10 cellular contexts compared by ENCODE assay signal in the genomic region with DNA sequence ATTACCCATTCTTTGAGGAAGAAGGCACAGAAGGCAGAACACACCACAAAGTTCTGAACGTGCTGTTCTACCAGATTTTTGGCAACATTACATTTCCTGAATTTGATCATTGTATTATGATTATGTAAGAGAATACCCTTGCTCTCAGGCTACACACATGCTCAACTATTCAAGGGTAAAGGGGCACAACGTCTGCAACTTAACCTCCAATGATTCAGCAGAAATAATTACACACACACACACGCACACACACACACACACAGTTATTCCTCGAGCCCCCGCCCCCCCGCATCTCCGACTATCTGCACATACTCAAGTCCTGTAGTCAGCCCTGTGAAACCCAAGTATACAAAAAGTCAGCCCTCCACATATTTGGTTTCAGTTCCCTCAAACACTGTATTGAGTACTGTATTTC. TPM values are rescaled to one million over a fixed set of nuclear protein-coding genes. Genes with fewer than 3 reads are reported as not detected.
DNase-seq lines count a peak whose midpoint lies in the region; ATAC-seq and TF ChIP-seq lines count a peak whose summit lies in the region.
"Had no signal": no experiment of that assay in that cellular context is flagged by ENCODE, and none has a peak within 500 bp of the region (broad histone marks: within the 10 kb centered on the region; RNA-seq: fewer than 3 reads in every experiment).

No MANE protein-coding gene starts in this region.

- no peaks in the 10 kb centered on the region for H3K9me3 ChIP-seq in GM23248 (ENCODE audit: low read depth)
- H3K9me3 ChIP-seq in T-helper 17 cell (ENCODE audit: control insufficient read depth, low read length, poor library complexity, severe bottlenecking) = no peaks in the 10 kb centered on the region

- no peaks in the 10 kb centered on the region for H3K27me3 Mint-ChIP-seq in T-helper 17 cell

- in situ Hi-C loops in GM23248 (cut with MboI) = no loop called here

- TF ChIP-seq CTCF in fibroblast of the aortic adventitia (IDR thresholded peaks at IDR 0.05; ENCODE audit: insufficient read depth, low read length) = no peak

- peaks cover 43% of the 10 kb centered on the region for H3K36me3 ChIP-seq in GM23248 (ENCODE audit: low read depth)

- no peak overlapping the region for H3K4me2 ChIP-seq in GM23248 (ENCODE audit: unreplicated experiment)

- DNase-seq in GM23248 (peak; percentile 47), T-helper 17 cell (no peak), fibroblast of the aortic adventitia (ENCODE audit: low read depth) (peak; percentile 15), pulmonary artery endothelial cell (ENCODE audit: low read depth, low spot score) (peak; percentile 85), SKM-1 (lab: John Stamatoyannopoulos, UW; ENCODE audit: unreplicated experiment) (no peak), occipital lobe (lab: John Stamatoyannopoulos, UW) (no peak), NK-92 (lab: John Stamatoyannopoulos, UW; ENCODE audit: unreplicated experiment) (no peak)
- DNase-seq: NCI-H1694 treated with DMSO at 0.1 percent for 48 hours, PC-3 had no signal

- H3K9ac ChIP-seq in GM23248 = no peak overlapping the region

- ATAC-seq in T-helper 17 cell (no peak), GM18867 (IDR thresholded peaks at IDR 0.05; ENCODE audit: unreplicated experiment) (no peak)
- ATAC-seq: PC-3 had no signal

- peaks cover 28% of the 10 kb centered on the region for H3F3A ChIP-seq in GM23248 (ENCODE audit: insufficient read depth)

- no peaks in the 10 kb centered on the region for H3K27me3 ChIP-seq in GM23248 (replicated peaks; ENCODE audit: insufficient read depth)

- no peak overlapping the region for H3K27ac ChIP-seq in GM23248

- H3K4me3 Mint-ChIP-seq in T-helper 17 cell = no peak overlapping the region

- 50 to 56% methylated on average over 6 to 7 of the region's 7 CpGs for WGBS in GM23248 (ENCODE audit: low coverage in 1 of 2, low lambda C conversion rate in 2 of 2, missing lambda C conversion rate in 2 of 2), 2 experiments

- H3K4me1 Mint-ChIP-seq in T-helper 17 cell = peaks cover 21% of the 10 kb centered on the region

- H3K4me1 ChIP-seq in GM23248 (ENCODE audit: insufficient read depth) = peaks cover 16% of the 10 kb centered on the region

- peaks cover 94% of the 10 kb centered on the region for H3K79me2 ChIP-seq in GM23248 (ENCODE audit: insufficient read depth)

- H4K20me1 ChIP-seq in GM23248 (ENCODE audit: insufficient read depth) = no peaks in the 10 kb centered on the region

- peak overlapping the region; percentile 74 for H3K27ac Mint-ChIP-seq in T-helper 17 cell

- H3K4me3 ChIP-seq in GM23248 = no peak overlapping the region
- no peak overlapping the region for H3K4me3 ChIP-seq in fibroblast of the aortic adventitia (ENCODE audit: low read depth, low read length)

- H3K36me3 Mint-ChIP-seq in T-helper 17 cell (ENCODE audit: low read depth) = peaks cover 12% of the 10 kb centered on the region

- H3K9me2 ChIP-seq in GM23248 (ENCODE audit: insufficient read depth) = no peaks in the 10 kb centered on the region

- no peak overlapping the region for H2AFZ ChIP-seq in GM23248

RNA-seq across cellular contexts. Expression of gene RPN1, which starts 26.8 kb away (rescaled TPM):
- total RNA-seq in GM23248 (2014; rRNA removed; shearing (Covaris generic)) = 393 and 395 TPM in 2 replicates
- 330 and 345 TPM in 2 replicates for polyA plus RNA-seq in GM23248 (2016; fragmentation: Nextera tagmentation; extraction: Ambion mirVana)
- total RNA-seq in T-helper 17 cell (100 to 1,000 TPM; 117 TPM), fibroblast of the aortic adventitia (ENCODE audit: low replicate concordance) (147 and 341 TPM in 2 replicates), pulmonary artery endothelial cell (583 and 745 TPM in 2 replicates), occipital lobe (181 TPM)

Comparison
In these comparisons a context has a peak if more than half of its experiments do, and no peak if none do; other contexts are left out.
1. DNase-seq: peak in GM23248 (single experiment), fibroblast of the aortic adventitia (single experiment) and pulmonary artery endothelial cell (single experiment); none in T-helper 17 cell (0 of 3), SKM-1 (single experiment), occipital lobe (single experiment) and NK-92 (single experiment).